In the genomic region with DNA sequence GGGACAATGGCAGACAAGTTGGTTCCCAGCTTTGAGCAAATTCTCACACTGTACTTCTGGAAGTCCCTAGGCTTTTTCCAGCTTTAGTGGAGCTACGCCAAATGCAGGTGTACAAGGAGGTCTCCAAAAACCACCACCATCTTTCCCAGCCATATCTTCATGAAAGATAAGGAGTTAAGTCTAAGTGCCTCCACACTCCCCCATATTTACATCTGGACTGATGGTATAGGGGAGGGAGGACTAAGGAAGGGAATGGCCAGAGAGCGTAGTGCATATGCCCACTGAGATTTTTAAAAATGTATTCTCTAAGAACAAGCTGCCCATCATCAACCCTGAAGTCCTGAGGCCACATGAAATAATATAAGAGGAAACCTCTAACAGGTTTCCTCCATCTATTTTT, we compare ENCODE assay signal across 31 cellular contexts.
A peak's percentile ranks its signal among the peaks of the same experiment; 100 is the strongest.
DNase-seq lines count a peak whose midpoint lies in the region; ATAC-seq, FAIRE-seq and TF ChIP-seq lines count a peak whose summit lies in the region.
"Had no signal": no experiment of that assay in that cellular context is flagged by ENCODE, and none has a peak within 500 bp of the region (broad histone marks: within the 10 kb centered on the region; RNA-seq: fewer than 3 reads in every experiment).

No MANE protein-coding gene starts in this region.

- H3K36me3 ChIP-seq in K562 (ENCODE audit: control insufficient read depth, insufficient read depth, low read length) (peaks cover 51% of the 10 kb centered on the region; the same call in 2 of the 3 replicates), gastroesophageal sphincter (peaks cover 3 to 46% of the 10 kb centered on the region in 2 donors), sigmoid colon (peaks cover 4 to 51% (median 10%) of the 10 kb centered on the region in 4 donors), urinary bladder (ENCODE audit: insufficient read depth) (peaks cover 4% of the 10 kb centered on the region)
- H3K36me3 ChIP-seq: colonic mucosa, MG63, SJCRH30 had no signal

- no peak for DNase-seq in K562 (ENCODE audit: extremely low read depth in 1 of 4, low spot score in 3 of 4)
- no peak for DNase-seq in sigmoid colon
- no peak for DNase-seq in GM20000 (ENCODE audit: low spot score)
- no peak for DNase-seq in T-cell
- DNase-seq: activated CD4-positive, CD25-positive, alpha-beta regulatory T cell; activated CD8-positive, alpha-beta memory T cell treated with anti-CD3 and anti-CD28 coated beads, Interleukin-2, amount 10 ng/mL, durations not matched to agents 7 days and 5 days; activated naive CD4-positive, alpha-beta T cell treated with anti-CD3 and anti-CD28 coated beads, Interleukin-2, amount 10 ng/mL, durations not matched to agents 7 days and 5 days; amygdala; CD4-positive, CD25-positive, alpha-beta regulatory T cell; colonic mucosa; DND-41; effector memory CD4-positive, alpha-beta T cell; foreskin melanocyte; hippocampal formation; KBM-7; left colon; MG63; naive B cell; NCI-H1417 treated with DMSO at 0.1 percent for 48 hours; NCI-H2081 treated with DMSO at 0.1 percent for 48 hours; NCI-H345; nucleus accumbens; stimulated activated CD4-positive, alpha-beta T cell treated with anti-CD3 and anti-CD28 coated beads, Interleukin-2, amount 100 ng/mL, for 48 hours had no signal

- TF ChIP-seq RAD21 in K562 (CRISPR knock-in tag; conservative IDR thresholded peaks at IDR 0.05 in 1 of 2, IDR thresholded peaks at IDR 0.05 in 1 of 2) = no peak

- ATAC-seq in K562 (peak; percentile 55), gastroesophageal sphincter (no peak), HG03565 (IDR thresholded peaks at IDR 0.05; ENCODE audit: unreplicated experiment) (no peak), T-cell (replicated peaks in 1 of 4) (no peak)
- ATAC-seq: activated CD8-positive, alpha-beta memory T cell treated with anti-CD3 and anti-CD28 coated beads, Interleukin-2, amount 10 ng/mL, durations not matched to agents 7 days and 5 days; HCT116; left colon had no signal

- no peak overlapping the region for H2AFZ ChIP-seq in K562 (ENCODE audit: low read depth, low read length)

- 30% methylated on average over 2 of the region's 2 CpGs for whole genome bisulfite sequencing in K562 (ENCODE audit: insufficient coverage, low coverage, missing lambda C conversion rate)
- WGBS in gastroesophageal sphincter (ENCODE audit: low coverage in 1 of 2), 2 donors = 51 to 94% methylated on average over 2 of the region's 2 CpGs
- WGBS in sigmoid colon, 2 donors = 97 to 98% methylated on average over 2 of the region's 2 CpGs
- 99% methylated on average over 2 of the region's 2 CpGs for WGBS in urinary bladder

- H3K27ac Mint-ChIP-seq in T-cell = no peak overlapping the region
- H3K27ac Mint-ChIP-seq: activated CD8-positive, alpha-beta memory T cell treated with anti-CD3 and anti-CD28 coated beads, Interleukin-2, amount 10 ng/mL, durations not matched to agents 7 days and 5 days; activated naive CD4-positive, alpha-beta T cell treated with anti-CD3 and anti-CD28 coated beads, Interleukin-2, amount 10 ng/mL, durations not matched to agents 7 days and 5 days; activated T-helper 1 cell treated with anti-CD3 and anti-CD28 coated beads, Interleukin-12 subunit alpha, Interleukin-12 subunit beta, Interleukin-2, Interleukin-4 antibody, amounts not matched to agents 30 ng/mL and 10 ng/mL and 1 ng/mL, durations not matched to agents 14 hours and 24 hours and 36 hours; naive B cell had no signal

- intact Hi-C loops in K562 (cut with micrococcal nuclease) = no loop called here
- intact Hi-C loops in sigmoid colon (cut with DNase I) = loop anchor here (5.0 kb wide), 1 partner anchor 163 kb away; a partner anchor contains a TSS

- TF ChIP-seq POLR2A in K562 (conservative IDR thresholded peaks at IDR 0.05) (no peak), gastroesophageal sphincter (IDR thresholded peaks at IDR 0.05) (no peak), sigmoid colon (IDR thresholded peaks at IDR 0.05) (no peak)

- no TSS peak for BruUV-seq in K562 (replicated peaks; lab: Mats Ljungman, UMichigan)

- no peaks in the 10 kb centered on the region for H3K79me2 ChIP-seq in K562 (ENCODE audit: control insufficient read depth, insufficient read depth, low read length)

- H3K9me3 Mint-ChIP-seq in T-cell = no peaks in the 10 kb centered on the region
- H3K9me3 Mint-ChIP-seq: activated naive CD4-positive, alpha-beta T cell treated with anti-CD3 and anti-CD28 coated beads, Interleukin-2, amount 10 ng/mL, durations not matched to agents 7 days and 5 days; activated T-helper 1 cell treated with anti-CD3 and anti-CD28 coated beads, Interleukin-12 subunit alpha, Interleukin-12 subunit beta, Interleukin-2, Interleukin-4 antibody, amounts not matched to agents 30 ng/mL and 10 ng/mL and 1 ng/mL, durations not matched to agents 14 hours and 24 hours and 36 hours had no signal

- no peaks in the 10 kb centered on the region for H3K9me1 ChIP-seq in K562 (ENCODE audit: control insufficient read depth, insufficient read depth, low read length)

- H3K4me3 Mint-ChIP-seq in T-cell = no peak overlapping the region
- H3K4me3 Mint-ChIP-seq: activated CD8-positive, alpha-beta memory T cell treated with anti-CD3 and anti-CD28 coated beads, Interleukin-2, amount 10 ng/mL, durations not matched to agents 7 days and 5 days; activated naive CD4-positive, alpha-beta T cell treated with anti-CD3 and anti-CD28 coated beads, Interleukin-2, amount 10 ng/mL, durations not matched to agents 7 days and 5 days; activated T-helper 1 cell treated with anti-CD3 and anti-CD28 coated beads, Interleukin-12 subunit alpha, Interleukin-12 subunit beta, Interleukin-2, Interleukin-4 antibody, amounts not matched to agents 30 ng/mL and 10 ng/mL and 1 ng/mL, durations not matched to agents 14 hours and 24 hours and 36 hours; CD4-positive, CD25-positive, alpha-beta regulatory T cell; naive B cell had no signal

- peaks cover 74% of the 10 kb centered on the region for H3K36me3 Mint-ChIP-seq in T-cell
- H3K36me3 Mint-ChIP-seq: naive B cell had no signal

- no peak overlapping the region for H3K9ac ChIP-seq in K562 (ENCODE audit: insufficient read depth in 1 of 2, low read depth in 2 of 2, low read length in 2 of 2)

- peaks cover 9 to 35% of the 10 kb centered on the region in 2 experiments; a peak in 4 of 5 replicates for H3K4me1 ChIP-seq in K562 (replicated peaks in 1 of 2; ENCODE audit: control insufficient read depth in 2 of 2, insufficient read depth in 2 of 2, low read length in 2 of 2)
- H3K4me1 ChIP-seq in gastroesophageal sphincter = peaks cover 18 to 55% (median 33%) of the 10 kb centered on the region in 3 donors
- peaks cover 0 to 50% (median 45%) of the 10 kb centered on the region in 4 donors for H3K4me1 ChIP-seq in sigmoid colon
- no peaks in the 10 kb centered on the region for H3K4me1 ChIP-seq in urinary bladder (ENCODE audit: insufficient read depth)
- H3K4me1 ChIP-seq: colonic mucosa, SJCRH30 had no signal

- H3K9me3 ChIP-seq in K562 (replicated peaks; ENCODE audit: control insufficient read depth, insufficient read depth, low read depth, low read length) = no peaks in the 10 kb centered on the region
- no peaks in the 10 kb centered on the region for H3K9me3 ChIP-seq in gastroesophageal sphincter
- H3K9me3 ChIP-seq in sigmoid colon = no peaks in the 10 kb centered on the region
- H3K9me3 ChIP-seq: colonic mucosa, MG63, SJCRH30, thoracic aorta had no signal

- FAIRE-seq in K562 (lab: Jason Lieb, UNC) = no peak
- FAIRE-seq: bronchial epithelial cell had no signal

- H3K27me3 Mint-ChIP-seq in T-cell = no peaks in the 10 kb centered on the region
- H3K27me3 Mint-ChIP-seq: activated CD8-positive, alpha-beta memory T cell treated with anti-CD3 and anti-CD28 coated beads, Interleukin-2, amount 10 ng/mL, durations not matched to agents 7 days and 5 days; activated naive CD4-positive, alpha-beta T cell treated with anti-CD3 and anti-CD28 coated beads, Interleukin-2, amount 10 ng/mL, durations not matched to agents 7 days and 5 days; CD4-positive, CD25-positive, alpha-beta regulatory T cell had no signal

- H3K27ac ChIP-seq in K562 (ENCODE audit: extremely low read depth, low read depth, low read length) = no peak overlapping the region
- peak overlapping the region; percentile 88 to 100 (median 90) for H3K27ac ChIP-seq in gastroesophageal sphincter
- H3K27ac ChIP-seq in sigmoid colon = peak overlapping the region; percentile 76 to 94 (median 88)
- peak overlapping the region; percentile 39 for H3K27ac ChIP-seq in urinary bladder (ENCODE audit: low read depth)
- H3K27ac ChIP-seq: SJCRH30 had no signal

- peaks cover under 1 to 5% (median 4%) of the 10 kb centered on the region in 3 donors for H3K4me1 Mint-ChIP-seq in T-cell
- H3K4me1 Mint-ChIP-seq: naive B cell had no signal

- H3K27me3 ChIP-seq in K562 (ENCODE audit: control insufficient read depth in 2 of 2, insufficient read depth in 2 of 2, low read length in 2 of 2) (no peaks in the 10 kb centered on the region), gastroesophageal sphincter (no peaks in the 10 kb centered on the region), sigmoid colon (no peaks in the 10 kb centered on the region)
- H3K27me3 ChIP-seq: colonic mucosa, MG63, SJCRH30 had no signal

- H3K4me3 ChIP-seq in K562 (no peak overlapping the region), gastroesophageal sphincter (no peak overlapping the region), sigmoid colon (no peak overlapping the region), urinary bladder (ENCODE audit: low read depth, low read length) (no peak overlapping the region)
- H3K4me3 ChIP-seq: colonic mucosa, MG63, SJCRH30, thoracic aorta had no signal

- no peak overlapping the region for H3K4me2 ChIP-seq in K562 (ENCODE audit: insufficient read depth, low read length)

- POLR2A ChIA-PET in K562 (lab: Yijun Ruan, JAX) = interaction anchor here (0.5 to 0.9 kb wide), 5 partner anchors 8 to 1835 kb away, joined by 3 read pairs; no protein-coding TSS in a partner anchor
- POLR2A ChIA-PET in T-cell (lab: Charles Lee) = no interaction called here

- CTCF ChIA-PET in K562 (lab: Yijun Ruan, JAX; ENCODE audit: low intra/inter-chr PET ratio) = no interaction called here
- CTCF ChIA-PET in T-cell (lab: Charles Lee) = interaction anchor here in 1 of 2 donors (0.5 kb wide), 1 partner anchor 1389 kb away, joined by 4 read pairs; no protein-coding TSS in a partner anchor

- TF ChIP-seq CTCF in K562 (IDR thresholded peaks at IDR 0.05 in 2 of 3, conservative IDR thresholded peaks at IDR 0.05 in 1 of 3; ENCODE audit: insufficient read depth in 2 of 3, low read depth in 1 of 3, low read length in 3 of 3) (no peak), gastroesophageal sphincter (IDR thresholded peaks at IDR 0.05) (no peak), sigmoid colon (IDR thresholded peaks at IDR 0.05) (no peak), GM20000 (IDR thresholded peaks at IDR 0.05; ENCODE audit: extremely low read depth, missing control alignments) (no peak)

- no peaks in the 10 kb centered on the region for H4K20me1 ChIP-seq in K562 (replicated peaks; ENCODE audit: control insufficient read depth, insufficient read depth, low read length)

- TF ChIP-seq EP300 in K562 (IDR thresholded peaks at IDR 0.05; ENCODE audit: low read length) (peak; percentile 19; the same call in 1 of the 2 replicates), gastroesophageal sphincter (IDR thresholded peaks at IDR 0.05) (no peak), sigmoid colon (IDR thresholded peaks at IDR 0.05) (no peak)

- in situ Hi-C loops in K562 (cut with MboI) = no loop called here

TF ChIP-seq in K562, 482 proteins besides CTCF, POLR2A, EP300 and RAD21 (continues in another document):
- peak; percentile 22; the same call in 1 of the 2 replicates for TF ChIP-seq CBFA2T2 (conservative IDR thresholded peaks at IDR 0.05)
- no peak for TF ChIP-seq ZNF57 (CRISPR knock-in tag; IDR thresholded peaks at IDR 0.05)
